In the genomic region with DNA sequence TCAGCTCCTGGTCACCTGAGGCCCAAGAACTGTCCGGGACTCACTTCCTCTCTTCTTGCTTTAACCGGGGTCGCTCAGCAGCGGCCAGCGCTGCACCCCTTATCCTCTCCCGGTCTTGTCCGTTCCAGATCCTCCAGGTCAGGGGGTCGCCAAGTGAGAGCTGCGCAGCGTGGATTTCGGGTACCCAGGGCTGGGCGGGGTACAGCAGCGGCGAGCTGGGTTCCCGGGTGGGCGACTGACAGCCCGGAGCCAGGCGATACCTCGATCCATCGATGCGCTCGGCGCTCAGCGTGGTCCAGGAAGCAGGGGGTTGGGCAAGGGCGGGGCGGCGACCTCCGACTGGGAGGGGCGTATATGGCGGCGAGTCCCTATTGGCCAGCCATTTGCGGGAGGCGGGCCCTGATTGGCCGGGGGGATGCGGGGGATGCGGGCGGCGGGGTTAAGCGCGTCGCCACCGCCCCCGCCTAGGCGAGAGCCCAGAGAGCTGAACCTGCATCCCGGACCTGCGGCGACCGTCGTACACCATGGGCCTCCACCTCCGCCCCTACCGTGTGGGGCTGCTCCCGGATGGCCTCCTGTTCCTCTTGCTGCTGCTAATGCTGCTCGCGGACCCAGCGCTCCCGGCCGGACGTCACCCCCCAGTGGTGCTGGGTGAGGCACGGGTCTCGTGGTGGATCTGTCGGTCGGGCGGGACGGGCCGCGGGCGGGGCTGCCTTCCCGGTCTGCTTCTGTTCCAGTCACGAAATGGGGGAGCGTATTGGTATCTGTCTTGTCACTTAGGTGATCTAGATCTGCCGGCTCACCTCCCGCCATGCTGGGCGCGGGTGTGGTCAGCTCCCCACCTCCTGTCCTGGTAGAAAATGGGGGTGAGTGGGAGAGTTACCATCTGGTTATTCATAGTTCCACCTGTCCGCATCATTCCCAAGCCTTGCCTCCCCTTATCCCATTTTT, we compare ENCODE assay signal across 8 cellular contexts. TPM values are rescaled to one million over a fixed set of nuclear protein-coding genes. Genes with fewer than 3 reads are reported as not detected.
DNase-seq lines count a peak whose midpoint lies in the region; ATAC-seq, FAIRE-seq and TF ChIP-seq lines count a peak whose summit lies in the region.

A gene with protein sequence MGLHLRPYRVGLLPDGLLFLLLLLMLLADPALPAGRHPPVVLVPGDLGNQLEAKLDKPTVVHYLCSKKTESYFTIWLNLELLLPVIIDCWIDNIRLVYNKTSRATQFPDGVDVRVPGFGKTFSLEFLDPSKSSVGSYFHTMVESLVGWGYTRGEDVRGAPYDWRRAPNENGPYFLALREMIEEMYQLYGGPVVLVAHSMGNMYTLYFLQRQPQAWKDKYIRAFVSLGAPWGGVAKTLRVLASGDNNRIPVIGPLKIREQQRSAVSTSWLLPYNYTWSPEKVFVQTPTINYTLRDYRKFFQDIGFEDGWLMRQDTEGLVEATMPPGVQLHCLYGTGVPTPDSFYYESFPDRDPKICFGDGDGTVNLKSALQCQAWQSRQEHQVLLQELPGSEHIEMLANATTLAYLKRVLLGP (plus strand): TSS at position 471 of the 951 bp plus-strand sequence. CDS start 54 bp downstream, at position 525.

- DNase-seq in GM04503 (ENCODE audit: low read depth) (peak; percentile 55), H54 (ENCODE audit: insufficient read length, low spot score) (peak; percentile 83), LoVo (ENCODE audit: low spot score) (peak; percentile 91), SKM-1 (lab: John Stamatoyannopoulos, UW; ENCODE audit: unreplicated experiment) (peak; percentile 62), head of caudate nucleus (peak; percentile 88 to 99 (median 97)), ovary (peak; percentile 97 to 98 (median 98)), thoracic aorta (ENCODE audit: low spot score) (peak; percentile 87)

- no peak for FAIRE-seq in H54 (lab: Jason Lieb, UNC)

- H3K4me3 ChIP-seq in ovary (peak within 1 kb of the TSS; percentile 88), thoracic aorta (peak within 1 kb of the TSS; percentile 78)

- WGBS in ovary, 3 donors: 1% methylated on average over 25 to 75 of the region's 75 CpGs

- H3K36me3 Mint-ChIP-seq in activated naive CD8-positive, alpha-beta T cell: no peaks in the 10 kb centered on the region

- H3K4me1 ChIP-seq in ovary (ENCODE audit: insufficient read depth): peaks cover 11% of the 10 kb centered on the region
- peaks cover 32 to 44% of the 10 kb centered on the region in 2 donors for H3K4me1 ChIP-seq in thoracic aorta (ENCODE audit: control insufficient read depth in 1 of 2, low read depth in 2 of 2)

- H3K36me3 ChIP-seq in ovary (no peaks in the 10 kb centered on the region), thoracic aorta (peaks cover 7% of the 10 kb centered on the region)

- no peaks in the 10 kb centered on the region for H3K27me3 ChIP-seq in ovary
- no peaks in the 10 kb centered on the region for H3K27me3 ChIP-seq in thoracic aorta (replicated peaks; ENCODE audit: insufficient read depth)

- TF ChIP-seq EP300 in ovary (IDR thresholded peaks at IDR 0.05): no peak

- peak within 1 kb of the TSS; percentile 98 for H3K4me3 Mint-ChIP-seq in activated naive CD8-positive, alpha-beta T cell

- H3K9me3 Mint-ChIP-seq in activated naive CD8-positive, alpha-beta T cell (ENCODE audit: low read depth): no peaks in the 10 kb centered on the region

- peak; percentile 90 for ATAC-seq in thoracic aorta (ENCODE audit: insufficient number of reproducible peaks, low FRiP score, low read depth)

- intact Hi-C loops in head of caudate nucleus (cut with DNase I): loop anchor here (5.0 kb wide), 2 partner anchors 67 to 87 kb away; a partner anchor contains a TSS
- intact Hi-C loops in ovary (cut with DNase I): no loop called here

- no peaks in the 10 kb centered on the region for H3K27me3 Mint-ChIP-seq in activated naive CD8-positive, alpha-beta T cell

- no peaks in the 10 kb centered on the region for H3K9me3 ChIP-seq in ovary
- H3K9me3 ChIP-seq in thoracic aorta: no peaks in the 10 kb centered on the region

- H3K4me1 Mint-ChIP-seq in activated naive CD8-positive, alpha-beta T cell (ENCODE audit: low read depth): peaks cover 19% of the 10 kb centered on the region

- H3K27ac ChIP-seq in ovary (no peak within 1 kb of the TSS), thoracic aorta (peak within 1 kb of the TSS; percentile 31 to 78)

- peak within 1 kb of the TSS; percentile 88 for H3K27ac Mint-ChIP-seq in activated naive CD8-positive, alpha-beta T cell

- TF ChIP-seq POLR2A in H54 (IDR thresholded peaks at IDR 0.05; ENCODE audit: low read depth, low read length) (peak; percentile 56), ovary (IDR thresholded peaks at IDR 0.05) (peak; percentile 60)

- peak in 1 of 3 donors; percentile 9 for TF ChIP-seq CTCF in ovary (IDR thresholded peaks at IDR 0.05)
- no peak for TF ChIP-seq CTCF in thoracic aorta (IDR thresholded peaks at IDR 0.05)

RNA-seq across cellular contexts. Expression of the gene that starts here (rescaled TPM):
- total RNA-seq in ovary (10 to 100 TPM in 3 of 7 donors, 1 to 10 TPM in 4; 7.7 to 18.4 (median 9.7) TPM), thoracic aorta (10 to 100 TPM; 17.8 to 34.9 TPM)
- 10 to 100 TPM in 1 of 2 donors, 1 to 10 TPM in 1; 7.3 to 12.4 TPM for polyA plus RNA-seq in ovary

Comparison
In these comparisons a context has a peak if more than half of its experiments do, and no peak if none do; other contexts are left out.
1. H3K27ac ChIP-seq: peak in thoracic aorta (2 of 2); none in ovary (0 of 2).
2. Peak in every context shown above with its lines, with median percentiles within 50 percentile points of each other: DNase-seq.